ENCODE assay signal across 1 cellular context in genomic region chr16:50310308-50311133, GRCh38.
TF ChIP-seq lines count a peak whose summit lies in the region.

No MANE protein-coding gene starts in this region.

TF ChIP-seq in GM12878, 131 proteins besides CTCF, POLR2A, EP300 and RAD21:
- no peak for TF ChIP-seq RBBP5 (conservative IDR thresholded peaks at IDR 0.05)
- TF ChIP-seq SMARCA5 (IDR thresholded peaks at IDR 0.05) = no peak
- no peak for TF ChIP-seq PML (IDR thresholded peaks at IDR 0.05; ENCODE audit: low read length)
- TF ChIP-seq SREBF2 (IDR thresholded peaks at IDR 0.05; ENCODE audit: low read length) = no peak
- no peak for TF ChIP-seq MYC (IDR thresholded peaks at IDR 0.05; ENCODE audit: insufficient read depth, insufficient read length, insufficient replicate concordance, low read length, severe bottlenecking)
- TF ChIP-seq TCF12 (IDR thresholded peaks at IDR 0.05; ENCODE audit: low read depth, low read length) = no peak
- no peak for TF ChIP-seq SIX5 (IDR thresholded peaks at IDR 0.05; ENCODE audit: low read depth, low read length, severe bottlenecking)
- TF ChIP-seq E2F4 (IDR thresholded peaks at IDR 0.05; ENCODE audit: low read depth, low read length) = no peak
- TF ChIP-seq CEBPB (IDR thresholded peaks at IDR 0.05; ENCODE audit: borderline replicate concordance in 1 of 2, low read depth in 2 of 2, low read length in 2 of 2) = no peak
